Comparison of ENCODE assay signal across 9 cellular contexts in genomic region chr1:6205849-6206845, GRCh38. TPM values are rescaled to one million over a fixed set of nuclear protein-coding genes. Genes with fewer than 3 reads are reported as not detected.
DNase-seq lines count a peak whose midpoint lies in the region; ATAC-seq and TF ChIP-seq lines count a peak whose summit lies in the region.
"Had no signal": no experiment of that assay in that cellular context is flagged by ENCODE, and none has a peak within 500 bp of the region (broad histone marks: within the 10 kb centered on the region; RNA-seq: fewer than 3 reads in every experiment).

RNF207 (plus strand) TSS chr1:6206119; CDS start chr1:6206536, 417 bp downstream.

- no peak for TF ChIP-seq CTCF in astrocyte of the cerebellum (IDR thresholded peaks at IDR 0.05; ENCODE audit: low read depth, low read length, missing control alignments)
- no peak for TF ChIP-seq CTCF in spleen (IDR thresholded peaks at IDR 0.05 in 8 of 11, conservative IDR thresholded peaks at IDR 0.05 in 3 of 11)

- H3K4me1 ChIP-seq in iPS-15b (ENCODE audit: control insufficient read depth, insufficient read depth, low read length) (peaks cover 11% of the 10 kb centered on the region), spleen (peaks cover 31 to 59% (median 42%) of the 10 kb centered on the region in 6 donors)

- DNase-seq in SW 1271 (lab: John Stamatoyannopoulos, UW) (peak; percentile 41 to 67), astrocyte of the cerebellum (ENCODE audit: low read depth) (no peak), spleen (no peak), NCI-H2171 (lab: John Stamatoyannopoulos, UW) (no peak)

- H3K9me3 ChIP-seq in iPS-15b (ENCODE audit: control insufficient read depth, insufficient read depth, low read length) (no peaks in the 10 kb centered on the region), spleen (no peaks in the 10 kb centered on the region)
- H3K9me3 ChIP-seq: neutrophil had no signal

- H3K27me3 ChIP-seq in iPS-15b (ENCODE audit: control insufficient read depth, insufficient read depth, low read length), result peaks cover 21% of the 10 kb centered on the region
- peaks cover 0 to 64% (median 39%) of the 10 kb centered on the region in 7 donors for H3K27me3 ChIP-seq in spleen (replicated peaks in 1 of 7)

- TF ChIP-seq POLR2A in GM15510 (IDR thresholded peaks at IDR 0.05; ENCODE audit: borderline replicate concordance, extremely low read depth, insufficient read length) (peak; percentile 65), spleen (IDR thresholded peaks at IDR 0.05) (peak in 1 of 3 donors; percentile 7)

- no peak within 1 kb of the TSS for H3K9ac ChIP-seq in iPS-15b (ENCODE audit: low read depth, low read length)

- H3K36me3 ChIP-seq in iPS-15b (ENCODE audit: control insufficient read depth, insufficient read depth, low read length) (no peaks in the 10 kb centered on the region), spleen (no peaks in the 10 kb centered on the region)
- H3K36me3 ChIP-seq: neutrophil had no signal

- peak within 1 kb of the TSS; percentile 50 for H3K4me3 ChIP-seq in astrocyte of the cerebellum (ENCODE audit: low read depth, low read length)
- peak within 1 kb of the TSS; percentile 69 for H3K4me3 ChIP-seq in iPS-15b (ENCODE audit: low read depth, low read length)
- H3K4me3 ChIP-seq in spleen, result peak within 1 kb of the TSS; percentile 32 to 86 (median 54)

- H3K27ac ChIP-seq in spleen, result peak within 1 kb of the TSS in 4 of 8 donors; percentile 13 to 57 (median 31)
- H3K27ac ChIP-seq: neutrophil had no signal

- in situ Hi-C loops in astrocyte of the cerebellum (cut with HindIII; ENCODE audit: low sequenced_read_pairs), result no loop called here

- WGBS in spleen, 5 donors, result 2 to 5% (median 3%) methylated on average over 37 to 91 of the region's 91 CpGs

- intact Hi-C loops in spleen (cut with DNase I; ENCODE audit: low total_unique reads), result no loop called here

- ATAC-seq in HG02763 (IDR thresholded peaks at IDR 0.05; ENCODE audit: unreplicated experiment), result peak; percentile 41
- no peak for ATAC-seq in GM18861 (IDR thresholded peaks at IDR 0.05; ENCODE audit: unreplicated experiment)

RNA-seq across cellular contexts. Expression of gene RNF207, which starts in this region (rescaled TPM):
- total RNA-seq in spleen, result 10 to 100 TPM in 2 of 7 donors, 1 to 10 TPM in 5; 4.2 to 12.5 (median 6.5) TPM
- 1 to 10 TPM; 2.8 to 6.2 (median 5.3) TPM for polyA plus RNA-seq in spleen

Comparison
In these comparisons a context has a peak if more than half of its experiments do, and no peak if none do; other contexts are left out.
1. DNase-seq: peak in SW 1271 (2 of 2); none in astrocyte of the cerebellum (single experiment), spleen (single experiment) and NCI-H2171 (single experiment).
2. Peak in every context shown above with its lines, with median percentiles within 50 percentile points of each other: H3K4me3 ChIP-seq.